Comparison of ENCODE assay signal across 28 cellular contexts in the genomic region with DNA sequence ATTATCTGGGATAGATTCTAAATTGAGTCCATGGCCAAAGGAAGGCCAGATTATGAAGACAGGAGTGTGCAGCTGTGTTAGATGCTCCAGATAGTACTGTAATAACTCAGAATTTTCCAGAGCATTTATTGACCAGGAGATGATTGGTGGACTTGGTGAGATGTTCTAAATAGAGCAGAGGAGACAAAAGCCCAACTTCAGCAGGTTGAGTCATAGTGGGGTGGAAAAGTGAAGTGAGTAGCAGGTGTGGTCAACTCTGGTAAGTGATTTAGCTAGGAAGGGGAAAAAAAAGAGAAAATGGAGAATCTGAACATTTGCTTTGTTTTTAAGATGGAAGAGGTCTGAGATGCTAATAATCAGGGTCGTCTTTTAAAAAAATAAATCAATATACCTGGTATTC.
DNase-seq lines count a peak whose midpoint lies in the region; ATAC-seq and TF ChIP-seq lines count a peak whose summit lies in the region.
"Had no signal": no experiment of that assay in that cellular context is flagged by ENCODE, and none has a peak within 500 bp of the region (broad histone marks: within the 10 kb centered on the region; RNA-seq: fewer than 3 reads in every experiment).

No MANE protein-coding gene starts in this region.

- H3K4me1 ChIP-seq in endodermal cell (ENCODE audit: control insufficient read depth, insufficient read depth, low read length) (no peaks in the 10 kb centered on the region), breast epithelium (no peaks in the 10 kb centered on the region)
- H3K4me1 ChIP-seq: ascending aorta, Caco-2, vagina had no signal

- no peak overlapping the region for H3K9ac ChIP-seq in endodermal cell (ENCODE audit: extremely low read depth, low read length, poor library complexity, severe bottlenecking)

- H3K9me3 Mint-ChIP-seq in endodermal cell: peaks cover 4% of the 10 kb centered on the region

- H3K4me3 Mint-ChIP-seq in endodermal cell: no peak overlapping the region
- H3K4me3 Mint-ChIP-seq: activated naive CD4-positive, alpha-beta T cell treated with anti-CD3 and anti-CD28 coated beads, Interleukin-2, amount 50 U/mL, for 24 hours; activated T-cell treated with anti-CD3 and anti-CD28 coated beads, Interleukin-2, amount 50 U/mL, for 72 hours; dendritic cell treated with granulocyte-macrophage colony-stimulating factor and Interleukin-4, amounts not matched to agents 40 ng/mL and 50 ng/mL, for 4 days; mesothelial cell of epicardium; naive thymus-derived CD8-positive, alpha-beta T cell; T-cell had no signal

- no peak for TF ChIP-seq POLR2A in breast epithelium (IDR thresholded peaks at IDR 0.05)

- peaks cover 7% of the 10 kb centered on the region for H3K9me3 ChIP-seq in endodermal cell (ENCODE audit: control insufficient read depth, low read length)
- peaks cover 0 to 10% of the 10 kb centered on the region in 2 donors for H3K9me3 ChIP-seq in breast epithelium
- H3K9me3 ChIP-seq: ascending aorta, HAP-1, SJSA1, vagina had no signal

- DNase-seq in renal cortical epithelial cell (ENCODE audit: low read depth) (peak; percentile 18), DMS79 treated with DMSO at 0.1 percent for 48 hours (lab: John Stamatoyannopoulos, UW) (no peak), endodermal cell (no peak), breast epithelium (ENCODE audit: low spot score in 2 of 2) (no peak)
- DNase-seq: activated T-cell treated with anti-CD3 and anti-CD28 coated beads, Interleukin-2, amount 50 U/mL, for 72 hours; C1 segment of cervical spinal cord; Caco-2; caudate nucleus; DMS79; islet precursor cell; naive thymus-derived CD8-positive, alpha-beta T cell; NCI-H1694 treated with DMSO at 0.1 percent for 48 hours; NCI-H2171 treated with DMSO at 0.1 percent for 48 hours; NCI-H526 treated with DMSO at 0.1 percent for 48 hours; occipital lobe; small intestine; stimulated activated CD4-positive, alpha-beta T cell treated with anti-CD3 and anti-CD28 coated beads, Interleukin-1b, Interleukin-23, amount 100 ng/mL, for 48 hours; T-cell had no signal

- peak; percentile 88 for ATAC-seq in GM18868 (IDR thresholded peaks at IDR 0.05; ENCODE audit: unreplicated experiment)
- ATAC-seq in GM19463 (IDR thresholded peaks at IDR 0.05; ENCODE audit: unreplicated experiment): peak; percentile 87
- ATAC-seq in HG02973 (IDR thresholded peaks at IDR 0.05; ENCODE audit: unreplicated experiment): peak; percentile 61
- ATAC-seq: naive thymus-derived CD8-positive, alpha-beta T cell; T-cell had no signal

- H3K27me3 ChIP-seq in endodermal cell (ENCODE audit: control insufficient read depth, insufficient read depth, low read length, poor library complexity, severe bottlenecking) (no peaks in the 10 kb centered on the region), breast epithelium (no peaks in the 10 kb centered on the region)
- H3K27me3 ChIP-seq: ascending aorta, SJSA1, vagina had no signal

- H3K4me1 Mint-ChIP-seq in endodermal cell: no peaks in the 10 kb centered on the region

- no peak overlapping the region for H3K27ac ChIP-seq in endodermal cell (ENCODE audit: low read depth, low read length)
- no peak overlapping the region for H3K27ac ChIP-seq in breast epithelium
- H3K27ac ChIP-seq: ascending aorta, SJSA1, vagina had no signal

- H3K27me3 Mint-ChIP-seq in endodermal cell (ENCODE audit: insufficient read depth): no peaks in the 10 kb centered on the region
- H3K27me3 Mint-ChIP-seq: activated naive CD4-positive, alpha-beta T cell treated with anti-CD3 and anti-CD28 coated beads, Interleukin-2, amount 50 U/mL, for 24 hours; dendritic cell treated with granulocyte-macrophage colony-stimulating factor and Interleukin-4, amounts not matched to agents 40 ng/mL and 50 ng/mL, for 4 days; naive thymus-derived CD8-positive, alpha-beta T cell; T-cell had no signal

- WGBS in endodermal cell (ENCODE audit: insufficient coverage in 1 of 2, insufficient read length in 1 of 2), 2 experiments: no CpG with 5 or more reads among the region's 1 CpG

- no peak overlapping the region for H3K27ac Mint-ChIP-seq in endodermal cell
- H3K27ac Mint-ChIP-seq: activated naive CD4-positive, alpha-beta T cell treated with anti-CD3 and anti-CD28 coated beads, Interleukin-2, amount 50 U/mL, for 24 hours; activated T-cell treated with anti-CD3 and anti-CD28 coated beads, Interleukin-2, amount 50 U/mL, for 72 hours; dendritic cell treated with granulocyte-macrophage colony-stimulating factor and Interleukin-4, amounts not matched to agents 40 ng/mL and 50 ng/mL, for 4 days; mesothelial cell of epicardium; naive thymus-derived CD8-positive, alpha-beta T cell; T-cell had no signal

- H3K4me3 ChIP-seq in endodermal cell (ENCODE audit: low read length): no peak overlapping the region
- H3K4me3 ChIP-seq in breast epithelium: no peak overlapping the region
- H3K4me3 ChIP-seq: ascending aorta, HAP-1, SJSA1, vagina had no signal

- H3K36me3 ChIP-seq in endodermal cell (ENCODE audit: control insufficient read depth, insufficient read depth, low read length) (no peaks in the 10 kb centered on the region), breast epithelium (no peaks in the 10 kb centered on the region)
- H3K36me3 ChIP-seq: ascending aorta, HAP-1, SJSA1, vagina had no signal

- H3K36me3 Mint-ChIP-seq in endodermal cell (ENCODE audit: low read depth): no peaks in the 10 kb centered on the region
- H3K36me3 Mint-ChIP-seq: mesothelial cell of epicardium had no signal

- intact Hi-C loops in breast epithelium (cut with DNase I; ENCODE audit: low total_unique reads): no loop called here

- TF ChIP-seq CTCF in endodermal cell (conservative IDR thresholded peaks at IDR 0.05): no peak
- TF ChIP-seq CTCF in breast epithelium (IDR thresholded peaks at IDR 0.05): no peak
